ENCODE assay signal across 16 cellular contexts in genomic region chr11:116473236-116473769, GRCh38.
"Had no signal": no experiment of that assay in that cellular context is flagged by ENCODE, and none has a peak within 500 bp of the region (broad histone marks: within the 10 kb centered on the region; RNA-seq: fewer than 3 reads in every experiment).

No MANE protein-coding gene starts in this region.

- ATAC-seq: activated CD8-positive, alpha-beta T cell treated with anti-CD3 and anti-CD28 coated beads for 36 hours; activated T-cell treated with anti-CD3 and anti-CD28 coated beads, Interleukin-2, amount 50 U/mL, for 72 hours; stimulated activated naive CD8-positive, alpha-beta T cell treated with anti-CD3 and anti-CD28 coated beads, Interleukin-15, Interleukin-2, amounts not matched to agents 100 U/mL and 50 U/mL, for 24 hours had no signal

- H3K36me3 ChIP-seq: breast epithelium, esophagus squamous epithelium, heart left ventricle had no signal

- H3K9me3 ChIP-seq: breast epithelium, esophagus squamous epithelium, heart left ventricle had no signal

- DNase-seq: activated CD4-positive, alpha-beta T cell treated with anti-CD3 and anti-CD28 coated beads for 4 hours; activated CD8-positive, alpha-beta memory T cell treated with anti-CD3 and anti-CD28 coated beads, Interleukin-2, amount 50 U/mL, for 4 hours; activated CD8-positive, alpha-beta T cell treated with anti-CD3 and anti-CD28 coated beads for 36 hours; activated gamma-delta T cell treated with Interleukin-2 at 50 U/mL for 16 hours; activated naive CD8-positive, alpha-beta T cell treated with anti-CD3 and anti-CD28 coated beads for 36 hours; activated T-cell treated with anti-CD3 and anti-CD28 coated beads, Interleukin-2, amount 50 U/mL, for 72 hours; esophagus squamous epithelium; foreskin melanocyte; heart left ventricle; left ventricle myocardium superior; mesenchymal stem cell; stimulated activated CD4-positive, alpha-beta T cell treated with anti-CD3 and anti-CD28 coated beads, Interleukin-4, amount 100 ng/mL, for 1 hour; stimulated activated CD8-positive, alpha-beta memory T cell treated with anti-CD3 and anti-CD28 coated beads, Interleukin-4, amount 100 ng/mL, for 48 hours; stimulated activated naive CD8-positive, alpha-beta T cell treated with anti-CD3 and anti-CD28 coated beads, Interleukin-15, Interleukin-2, amounts not matched to agents 100 U/mL and 50 U/mL, for 24 hours; SW 1271 had no signal

- H3K4me1 ChIP-seq: breast epithelium had no signal

- H3K4me3 ChIP-seq: breast epithelium, esophagus squamous epithelium, heart left ventricle had no signal

- H3K27ac ChIP-seq: breast epithelium, esophagus squamous epithelium had no signal
